ENCODE assay signal across 15 cellular contexts in the genomic region with DNA sequence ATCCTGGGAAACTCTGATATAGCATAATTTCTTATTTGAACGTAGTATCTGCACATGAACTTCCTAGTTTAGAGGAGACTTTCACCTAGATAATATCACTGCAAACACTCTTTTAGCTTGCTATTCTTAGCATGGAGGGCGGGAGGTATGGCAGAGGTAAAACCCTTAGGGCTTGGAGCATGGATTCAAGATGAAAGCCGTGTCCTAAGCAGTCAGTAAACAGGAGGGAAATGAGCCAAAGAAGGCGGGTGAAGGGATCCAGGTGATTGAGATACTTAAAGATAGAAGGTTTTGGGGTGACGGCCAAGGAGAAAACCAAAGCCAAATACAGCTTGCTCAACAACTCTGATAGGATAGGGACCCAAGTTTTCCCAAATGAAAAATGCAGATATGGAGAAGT.
DNase-seq lines count a peak whose midpoint lies in the region; ATAC-seq, FAIRE-seq and TF ChIP-seq lines count a peak whose summit lies in the region.
"Had no signal": no experiment of that assay in that cellular context is flagged by ENCODE, and none has a peak within 500 bp of the region (broad histone marks: within the 10 kb centered on the region; RNA-seq: fewer than 3 reads in every experiment).

No MANE protein-coding gene starts in this region.

- no peak for ATAC-seq in CD8-positive, alpha-beta T cell
- ATAC-seq in activated T-helper 17 cell treated with anti-CD3 and anti-CD28 coated beads, Interleukin-2, amount 50 U/mL, for 72 hours (replicated peaks): no peak
- ATAC-seq in natural killer cell: no peak
- ATAC-seq in HG03565 (IDR thresholded peaks at IDR 0.05; ENCODE audit: unreplicated experiment): no peak
- ATAC-seq: left ventricle myocardium superior had no signal

- H3K27me3 Mint-ChIP-seq in CD8-positive, alpha-beta T cell (ENCODE audit: low read depth): no peaks in the 10 kb centered on the region
- no peaks in the 10 kb centered on the region for H3K27me3 Mint-ChIP-seq in activated T-helper 17 cell treated with anti-CD3 and anti-CD28 coated beads, Interleukin-2, amount 50 U/mL, for 72 hours
- H3K27me3 Mint-ChIP-seq in natural killer cell (ENCODE audit: low read depth in 2 of 2) (no peaks in the 10 kb centered on the region), mesothelial cell of epicardium (ENCODE audit: low read depth) (no peaks in the 10 kb centered on the region)

- peaks cover 48% of the 10 kb centered on the region for H3K4me1 ChIP-seq in CD8-positive, alpha-beta T cell (ENCODE audit: insufficient read depth, low read length)
- H3K4me1 ChIP-seq: neural progenitor cell, SJCRH30 had no signal

- TF ChIP-seq POLR2A in GM12892 (IDR thresholded peaks at IDR 0.05; ENCODE audit: low read depth, low read length): no peak

- DNase-seq in CD8-positive, alpha-beta T cell: no peak
- DNase-seq in GM12892 (ENCODE audit: insufficient read length): no peak
- no peak for DNase-seq in natural killer cell
- DNase-seq in NCI-H187 (lab: John Stamatoyannopoulos, UW): no peak
- DNase-seq in mesothelial cell of epicardium (ENCODE audit: low spot score in 2 of 2, unreplicated experiment in 2 of 2): no peak
- DNase-seq in iPS-NIHi7 (ENCODE audit: extremely low spot score): no peak
- DNase-seq: activated effector memory CD4-positive, alpha-beta T cell treated with anti-CD3 and anti-CD28 coated beads, Interleukin-2, amount 50 U/mL, for 16 hours; left ventricle myocardium superior; NCI-H1694; NCI-H774; SJCRH30; WERI-Rb-1 had no signal

- peak; percentile 78 for FAIRE-seq in GM12892 (lab: Jason Lieb, UNC)

- no peaks in the 10 kb centered on the region for H3K9me3 ChIP-seq in CD8-positive, alpha-beta T cell (ENCODE audit: low read length)
- H3K9me3 ChIP-seq: SJCRH30 had no signal

- TF ChIP-seq CTCF in CD8-positive, alpha-beta T cell (IDR thresholded peaks at IDR 0.05): no peak
- no peak for TF ChIP-seq CTCF in natural killer cell (IDR thresholded peaks at IDR 0.05)
- TF ChIP-seq CTCF in mesothelial cell of epicardium (IDR thresholded peaks at IDR 0.05; ENCODE audit: unreplicated experiment): no peak

- H3K36me3 Mint-ChIP-seq in CD8-positive, alpha-beta T cell: peaks cover 15% of the 10 kb centered on the region
- H3K36me3 Mint-ChIP-seq in activated T-helper 17 cell treated with anti-CD3 and anti-CD28 coated beads, Interleukin-2, amount 50 U/mL, for 72 hours (ENCODE audit: low read depth): peaks cover 9% of the 10 kb centered on the region
- H3K36me3 Mint-ChIP-seq in natural killer cell (no peaks in the 10 kb centered on the region), mesothelial cell of epicardium (no peaks in the 10 kb centered on the region)
- H3K36me3 Mint-ChIP-seq: neural progenitor cell had no signal

- no peak overlapping the region for H3K27ac ChIP-seq in CD8-positive, alpha-beta T cell (ENCODE audit: low read depth, low read length)
- H3K27ac ChIP-seq: neural progenitor cell, SJCRH30, WERI-Rb-1 had no signal

- no peaks in the 10 kb centered on the region for H3K9me3 Mint-ChIP-seq in CD8-positive, alpha-beta T cell
- no peaks in the 10 kb centered on the region for H3K9me3 Mint-ChIP-seq in activated T-helper 17 cell treated with anti-CD3 and anti-CD28 coated beads, Interleukin-2, amount 50 U/mL, for 72 hours
- no peaks in the 10 kb centered on the region for H3K9me3 Mint-ChIP-seq in natural killer cell
- no peaks in the 10 kb centered on the region for H3K9me3 Mint-ChIP-seq in mesothelial cell of epicardium
- H3K9me3 Mint-ChIP-seq: neural progenitor cell had no signal

- H3K36me3 ChIP-seq in CD8-positive, alpha-beta T cell (ENCODE audit: insufficient read depth, low read length): no peaks in the 10 kb centered on the region
- H3K36me3 ChIP-seq: neural progenitor cell, SJCRH30, WERI-Rb-1 had no signal

- CTCF ChIA-PET in CD8-positive, alpha-beta T cell (lab: Charles Lee): no interaction called here

- intact Hi-C loops in CD8-positive, alpha-beta T cell (cut with DNase I, micrococcal nuclease): loop anchor here (5.0 to 10.0 kb wide), 8 partner anchors 34 to 1959 kb away; partner anchors contain the start of genes ITPR2 (in 2 of the 2), BHLHE41 (in 1 of the 2) and TM7SF3 (in 1 of the 2)
- intact Hi-C loops in natural killer cell (cut with micrococcal nuclease): no loop called here

- peak overlapping the region; percentile 91 for H3K27ac Mint-ChIP-seq in CD8-positive, alpha-beta T cell
- H3K27ac Mint-ChIP-seq in activated T-helper 17 cell treated with anti-CD3 and anti-CD28 coated beads, Interleukin-2, amount 50 U/mL, for 72 hours: peak overlapping the region; percentile 38
- H3K27ac Mint-ChIP-seq in natural killer cell (peak overlapping the region; percentile 95 to 99), mesothelial cell of epicardium (no peak overlapping the region)
- H3K27ac Mint-ChIP-seq: neural progenitor cell had no signal

- peaks cover 65% of the 10 kb centered on the region for H3K4me1 Mint-ChIP-seq in CD8-positive, alpha-beta T cell (ENCODE audit: low read depth)
- peaks cover 34% of the 10 kb centered on the region for H3K4me1 Mint-ChIP-seq in activated T-helper 17 cell treated with anti-CD3 and anti-CD28 coated beads, Interleukin-2, amount 50 U/mL, for 72 hours
- H3K4me1 Mint-ChIP-seq in natural killer cell (peaks cover 70 to 74% of the 10 kb centered on the region in 2 donors), mesothelial cell of epicardium (peaks cover 11% of the 10 kb centered on the region)
- H3K4me1 Mint-ChIP-seq: neural progenitor cell had no signal

- peak overlapping the region; percentile 30 for H3K4me3 ChIP-seq in CD8-positive, alpha-beta T cell (ENCODE audit: low read depth, low read length)
- H3K4me3 ChIP-seq: neural progenitor cell, SJCRH30 had no signal

- H3K4me3 Mint-ChIP-seq in CD8-positive, alpha-beta T cell: peak overlapping the region; percentile 86
- H3K4me3 Mint-ChIP-seq in activated T-helper 17 cell treated with anti-CD3 and anti-CD28 coated beads, Interleukin-2, amount 50 U/mL, for 72 hours: peak overlapping the region; percentile 94
- H3K4me3 Mint-ChIP-seq in natural killer cell (peak overlapping the region; percentile 94), mesothelial cell of epicardium (no peak overlapping the region)
- H3K4me3 Mint-ChIP-seq: neural progenitor cell had no signal

- no peaks in the 10 kb centered on the region for H3K27me3 ChIP-seq in CD8-positive, alpha-beta T cell (ENCODE audit: insufficient read depth, low read length)
- H3K27me3 ChIP-seq: neural progenitor cell, SJCRH30 had no signal

- POLR2A ChIA-PET in CD8-positive, alpha-beta T cell (lab: Charles Lee): interaction anchor here (0.8 kb wide), 1 partner anchor 35 kb away, joined by 3 read pairs; no protein-coding TSS in a partner anchor
